21 cellular contexts compared by ENCODE assay signal in the genomic region with DNA sequence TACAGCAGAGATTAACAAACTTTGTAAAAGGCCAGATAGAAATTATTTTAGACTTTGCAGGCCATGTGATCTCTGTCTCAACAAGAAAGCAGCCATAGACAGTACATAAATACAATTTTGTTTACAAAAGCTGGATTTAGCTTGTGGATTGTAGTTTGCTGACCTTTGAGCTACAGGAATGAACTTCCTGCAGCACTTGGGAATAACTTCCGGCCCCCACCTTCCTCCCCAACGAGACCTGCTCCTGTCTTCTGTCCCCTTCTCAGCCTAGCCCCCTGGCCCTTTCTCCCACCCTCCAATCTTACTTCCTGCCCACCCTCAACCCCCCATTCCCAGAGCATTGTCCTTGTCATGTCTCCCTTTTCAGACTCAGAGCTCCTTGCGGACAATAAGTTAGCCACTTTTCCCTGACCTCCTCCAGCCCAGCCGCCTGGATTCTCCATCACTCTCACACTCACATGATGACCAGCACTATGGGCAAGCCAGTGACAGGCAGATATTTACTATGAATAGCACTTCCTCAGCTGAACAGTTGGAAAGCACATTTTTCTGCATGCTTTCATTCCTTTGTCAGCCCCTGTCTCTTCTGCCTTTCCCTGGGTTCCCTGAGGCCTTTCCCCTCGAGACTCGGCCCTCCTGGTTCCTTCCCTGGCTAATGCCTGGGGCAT. TPM values are rescaled to one million over a fixed set of nuclear protein-coding genes. Genes with fewer than 3 reads are reported as not detected.
A peak's percentile ranks its signal among the peaks of the same experiment; 100 is the strongest.
DNase-seq lines count a peak whose midpoint lies in the region; ATAC-seq, FAIRE-seq and TF ChIP-seq lines count a peak whose summit lies in the region.
"Had no signal": no experiment of that assay in that cellular context is flagged by ENCODE, and none has a peak within 500 bp of the region (broad histone marks: within the 10 kb centered on the region; RNA-seq: fewer than 3 reads in every experiment).

No MANE protein-coding gene starts in this region.

- H3K4me1 Mint-ChIP-seq in astrocyte (ENCODE audit: low read depth, unreplicated experiment) = peaks cover 18% of the 10 kb centered on the region
- H3K4me1 Mint-ChIP-seq in mesothelial cell of epicardium = peaks cover 16% of the 10 kb centered on the region
- H3K4me1 Mint-ChIP-seq in type B pancreatic cell (ENCODE audit: unreplicated experiment) = no peaks in the 10 kb centered on the region
- H3K4me1 Mint-ChIP-seq in natural killer cell = peaks cover 0 to 11% of the 10 kb centered on the region in 2 donors

- no peak for FAIRE-seq in astrocyte (lab: Jason Lieb, UNC)

- H3K36me3 Mint-ChIP-seq in astrocyte (ENCODE audit: low read depth, unreplicated experiment) (no peaks in the 10 kb centered on the region), mesothelial cell of epicardium (no peaks in the 10 kb centered on the region), type B pancreatic cell (no peaks in the 10 kb centered on the region), natural killer cell (no peaks in the 10 kb centered on the region)
- H3K36me3 Mint-ChIP-seq: CD14-positive monocyte had no signal

- H3K27ac Mint-ChIP-seq in astrocyte (ENCODE audit: unreplicated experiment) (peak overlapping the region; percentile 91), mesothelial cell of epicardium (peak overlapping the region; percentile 73), type B pancreatic cell (no peak overlapping the region), natural killer cell (no peak overlapping the region)
- H3K27ac Mint-ChIP-seq: CD14-positive monocyte had no signal

- TF ChIP-seq CTCF in right atrium auricular region (IDR thresholded peaks at IDR 0.05) = no peak
- no peak for TF ChIP-seq CTCF in astrocyte (IDR thresholded peaks at IDR 0.05; ENCODE audit: insufficient read depth, low read depth, low read length)
- TF ChIP-seq CTCF in mesothelial cell of epicardium (IDR thresholded peaks at IDR 0.05; ENCODE audit: unreplicated experiment) = no peak
- TF ChIP-seq CTCF in type B pancreatic cell (conservative IDR thresholded peaks at IDR 0.05) = no peak
- no peak for TF ChIP-seq CTCF in natural killer cell (IDR thresholded peaks at IDR 0.05)

- H3K9me3 ChIP-seq in right atrium auricular region = no peaks in the 10 kb centered on the region
- peaks cover 5% of the 10 kb centered on the region for H3K9me3 ChIP-seq in astrocyte (ENCODE audit: insufficient read depth, low read depth, low read length)

- H3K79me2 ChIP-seq in astrocyte (ENCODE audit: insufficient read depth, low read length) = no peaks in the 10 kb centered on the region

- H3K27me3 Mint-ChIP-seq in astrocyte (ENCODE audit: low read depth, unreplicated experiment) (peaks cover 2% of the 10 kb centered on the region), mesothelial cell of epicardium (ENCODE audit: low read depth) (peaks cover 3% of the 10 kb centered on the region), type B pancreatic cell (peaks cover 21% of the 10 kb centered on the region), natural killer cell (ENCODE audit: low read depth in 2 of 2) (peaks cover 17 to 19% of the 10 kb centered on the region in 2 donors)

- H3K27ac ChIP-seq in right atrium auricular region (peak overlapping the region in 1 of 2 donors; percentile 10), astrocyte (ENCODE audit: low read depth, low read length) (no peak overlapping the region)

- H3K4me2 ChIP-seq in astrocyte (ENCODE audit: low read length) = no peak overlapping the region

- no peak overlapping the region for H3K4me3 ChIP-seq in right atrium auricular region
- no peak overlapping the region for H3K4me3 ChIP-seq in astrocyte (ENCODE audit: insufficient read depth, low read depth, low read length)

- H3K27me3 ChIP-seq in right atrium auricular region (no peaks in the 10 kb centered on the region), astrocyte (ENCODE audit: insufficient read depth, low read length) (no peaks in the 10 kb centered on the region)

- H3K9me3 Mint-ChIP-seq in astrocyte (ENCODE audit: unreplicated experiment) (no peaks in the 10 kb centered on the region), mesothelial cell of epicardium (no peaks in the 10 kb centered on the region), type B pancreatic cell (no peaks in the 10 kb centered on the region), natural killer cell (no peaks in the 10 kb centered on the region)

- no peaks in the 10 kb centered on the region for H4K20me1 ChIP-seq in astrocyte (ENCODE audit: insufficient read depth, low read length)

- ATAC-seq in Right ventricle myocardium inferior = no peak
- ATAC-seq in GM18520 (IDR thresholded peaks at IDR 0.05; ENCODE audit: unreplicated experiment) = no peak
- no peak for ATAC-seq in natural killer cell

- peaks cover 0 to 16% of the 10 kb centered on the region in 2 donors for H3K4me1 ChIP-seq in right atrium auricular region
- H3K4me1 ChIP-seq in astrocyte (ENCODE audit: insufficient read depth, low read length) = peaks cover 13% of the 10 kb centered on the region

- intact Hi-C loops in Right ventricle myocardium inferior (cut with DNase I) (loop anchor here (10.0 kb wide), 1 partner anchor 272 kb away; no protein-coding TSS in a partner anchor), natural killer cell (cut with micrococcal nuclease) (no loop called here)

- no peak overlapping the region for H3K4me3 Mint-ChIP-seq in astrocyte (ENCODE audit: unreplicated experiment)
- H3K4me3 Mint-ChIP-seq in mesothelial cell of epicardium = no peak overlapping the region
- H3K4me3 Mint-ChIP-seq in type B pancreatic cell = no peak overlapping the region
- no peak overlapping the region for H3K4me3 Mint-ChIP-seq in natural killer cell
- H3K4me3 Mint-ChIP-seq: CD14-positive monocyte had no signal

- no peak overlapping the region for H2AFZ ChIP-seq in astrocyte (ENCODE audit: low read depth, low read length)

- H3K36me3 ChIP-seq in right atrium auricular region (no peaks in the 10 kb centered on the region), astrocyte (ENCODE audit: insufficient read depth, low read length) (no peaks in the 10 kb centered on the region)

- no peak overlapping the region for H3K9ac ChIP-seq in astrocyte (ENCODE audit: low read length)

- DNase-seq in right atrium auricular region (ENCODE audit: low spot score) = peak; percentile 30
- no peak for DNase-seq in Right ventricle myocardium inferior (ENCODE audit: missing footprints)
- no peak for DNase-seq in astrocyte (ENCODE audit: low read depth)
- no peak for DNase-seq in mesothelial cell of epicardium (ENCODE audit: low spot score in 2 of 2, unreplicated experiment in 2 of 2)
- DNase-seq in type B pancreatic cell (ENCODE audit: extremely low spot score, unreplicated experiment) = peak; percentile 22
- no peak for DNase-seq in glomerular visceral epithelial cell (ENCODE audit: extremely low spot score)
- no peak for DNase-seq in natural killer cell
- DNase-seq: AML-193, DMS 273 treated with DMSO at 0.1 percent for 48 hours, GF-D8, GOT3, NCI-H1092, NCI-H146, NCI-H2081 treated with DMSO at 0.1 percent for 48 hours, NCI-H2227 treated with DMSO at 0.1 percent for 48 hours, NCI-H524, SHP77 had no signal

RNA-seq across cellular contexts. Expression of gene DLX3, which starts 27.6 kb away (rescaled TPM):
- total RNA-seq in right atrium auricular region = under 1 TPM in 1 of 2 donors, not detected in 1; 0.12 TPM
- total RNA-seq in Right ventricle myocardium inferior = not detected
- 1.00 and 1.2 TPM in 2 replicates for total RNA-seq in astrocyte
- 5.2 to 7.7 TPM (median 6.6 TPM) in 3 replicates for total RNA-seq in mesothelial cell of epicardium
- 15.9 and 16.7 TPM in 2 replicates for total RNA-seq in type B pancreatic cell (ENCODE audit: low replicate concordance)
- not detected for total RNA-seq in natural killer cell
- total RNA-seq: A673, MCF 10A had no signal

RNA-seq across cellular contexts. Expression of gene ITGA3, which starts 33.3 kb away (rescaled TPM):
- 10 to 100 TPM; 29.5 to 61.8 TPM for total RNA-seq in right atrium auricular region
- total RNA-seq in Right ventricle myocardium inferior = 16.4 TPM
- total RNA-seq in astrocyte = 319 and 373 TPM in 2 replicates
- 133 to 149 TPM (median 143 TPM) in 3 replicates for total RNA-seq in mesothelial cell of epicardium
- total RNA-seq in type B pancreatic cell (ENCODE audit: low replicate concordance) = 20.3 and 27.3 TPM in 2 replicates
- 1 to 10 TPM in 2 of 3 donors, under 1 TPM in 1; 0.47 to 2.8 (median 1.4) TPM for total RNA-seq in natural killer cell

RNA-seq across cellular contexts. Expression of gene DLX4, which starts 53.6 kb away (rescaled TPM):
- total RNA-seq in right atrium auricular region = under 1 TPM in 1 of 2 donors, not detected in 1; 0.71 TPM
- total RNA-seq in Right ventricle myocardium inferior = not detected
- not detected in 2 replicates for total RNA-seq in astrocyte
- 2.6 to 2.8 TPM (median 2.7 TPM) in 3 replicates for total RNA-seq in mesothelial cell of epicardium
- total RNA-seq in type B pancreatic cell (ENCODE audit: low replicate concordance) = 3.1 and 10.4 TPM in 2 replicates
- total RNA-seq in natural killer cell = 1 to 10 TPM in 1 of 3 donors, under 1 TPM in 1, not detected in 1; 0.35 to 1.1 TPM

Comparison
In these comparisons a context has a peak if more than half of its experiments do, and no peak if none do; other contexts are left out.
1. DNase-seq: peak in right atrium auricular region (single experiment) and type B pancreatic cell (single experiment); none in Right ventricle myocardium inferior (single experiment), astrocyte (single experiment), mesothelial cell of epicardium (0 of 2), glomerular visceral epithelial cell (single experiment) and natural killer cell (single experiment).
2. H3K27ac Mint-ChIP-seq: peak in astrocyte (single experiment) and mesothelial cell of epicardium (single experiment); none in type B pancreatic cell (single experiment) and natural killer cell (0 of 2).